ENCODE assay signal across 15 cellular contexts in genomic region chr5:122310886-122311285, GRCh38. TPM values are rescaled to one million over a fixed set of nuclear protein-coding genes. Genes with fewer than 3 reads are reported as not detected.
DNase-seq lines count a peak whose midpoint lies in the region; ATAC-seq, FAIRE-seq and TF ChIP-seq lines count a peak whose summit lies in the region.
"Had no signal": no experiment of that assay in that cellular context is flagged by ENCODE, and none has a peak within 500 bp of the region (broad histone marks: within the 10 kb centered on the region; RNA-seq: fewer than 3 reads in every experiment).

No MANE protein-coding gene starts in this region.

- no peak for TF ChIP-seq POLR2A in endothelial cell of umbilical vein (IDR thresholded peaks at IDR 0.05; ENCODE audit: low read depth, low read length)
- TF ChIP-seq POLR2A in H54 (IDR thresholded peaks at IDR 0.05; ENCODE audit: low read depth, low read length), result no peak

- no peak for FAIRE-seq in endothelial cell of umbilical vein (lab: Jason Lieb, UNC)
- FAIRE-seq in H54 (lab: Jason Lieb, UNC), result no peak
- FAIRE-seq: HTR-8/SVneo had no signal

- CTCF ChIA-PET in endothelial cell of umbilical vein (lab: Charles Lee), result interaction anchor here (0.6 kb wide), 1 partner anchor 10 kb away, joined by 3 read pairs; no protein-coding TSS in a partner anchor

- peak overlapping the region; percentile 64 for H2AFZ ChIP-seq in endothelial cell of umbilical vein (ENCODE audit: low read depth, low read length)
- H2AFZ ChIP-seq in neural cell (ENCODE audit: low read depth, low read length), result no peak overlapping the region

- dilution Hi-C loops in endothelial cell of umbilical vein (cut with MboI; ENCODE audit: extremely low pct_ligation_motif_present, low sequenced_read_pairs), result no loop called here

- DNase-seq in Right ventricle myocardium inferior (ENCODE audit: missing footprints), result no peak
- DNase-seq in cardiac septum (ENCODE audit: low spot score), result no peak
- peak; percentile 48 for DNase-seq in endothelial cell of umbilical vein (ENCODE audit: low read depth, low spot score)
- no peak for DNase-seq in stimulated activated CD4-positive, alpha-beta T cell treated with anti-CD3 and anti-CD28 coated beads, Interleukin-1b, Interleukin-23, amount 100 ng/mL, for 48 hours
- DNase-seq in H54 (ENCODE audit: insufficient read length, low spot score), result no peak
- DNase-seq: activated CD8-positive, alpha-beta memory T cell treated with anti-CD3 and anti-CD28 coated beads, Interleukin-2, amount 10 ng/mL, durations not matched to agents 7 days and 5 days; GDM1; naive thymus-derived CD8-positive, alpha-beta T cell; NCI-H187 treated with DMSO at 0.1 percent for 48 hours; stimulated activated naive B cell treated with anti-CD40 and anti-IgM and Interleukin-4, amounts not matched to agents 10 μg/mL and 1 μg/mL and 100 μg/mL, for 72 hours had no signal

- H3K4me1 ChIP-seq in endothelial cell of umbilical vein (ENCODE audit: control insufficient read depth, extremely low read depth, insufficient read depth, low read length), result peaks cover 25% of the 10 kb centered on the region

- H3K27me3 ChIP-seq in endothelial cell of umbilical vein (ENCODE audit: control insufficient read depth in 2 of 2, insufficient read depth in 2 of 2, low read length in 2 of 2), result no peaks in the 10 kb centered on the region
- H3K27me3 ChIP-seq in neural cell (ENCODE audit: insufficient read depth, low read depth, low read length), result no peaks in the 10 kb centered on the region

- TF ChIP-seq EP300 in neural cell (conservative IDR thresholded peaks at IDR 0.05; ENCODE audit: poor library complexity, severe bottlenecking), result no peak

- intact Hi-C loops in Right ventricle myocardium inferior (cut with DNase I) (no loop called here), cardiac septum (cut with DNase I) (no loop called here), endothelial cell of umbilical vein (cut with micrococcal nuclease) (loop anchor here (5.0 to 10.0 kb wide), 2 partner anchors 344 to 724 kb away; partner anchors contain the start of gene PPIC)

- no peaks in the 10 kb centered on the region for H4K20me1 ChIP-seq in endothelial cell of umbilical vein (replicated peaks; ENCODE audit: control insufficient read depth, extremely low read depth, insufficient read depth, low read length)
- H4K20me1 ChIP-seq in neural cell (ENCODE audit: insufficient read depth), result no peaks in the 10 kb centered on the region

- no TSS peak for BruUV-seq in endothelial cell of umbilical vein (replicated peaks; lab: Mats Ljungman, UMichigan)

- H3K9me2 ChIP-seq in neural cell (ENCODE audit: insufficient read depth, low read length), result no peaks in the 10 kb centered on the region

- H3K9me1 ChIP-seq in endothelial cell of umbilical vein (replicated peaks; ENCODE audit: control insufficient read depth, extremely low read depth, insufficient read depth, low read length), result no peaks in the 10 kb centered on the region

- H3K9me3 ChIP-seq in endothelial cell of umbilical vein (replicated peaks; ENCODE audit: control insufficient read depth, insufficient read depth, low read length) (no peaks in the 10 kb centered on the region), neural cell (ENCODE audit: low read length) (no peaks in the 10 kb centered on the region)

- H3K4me3 ChIP-seq in endothelial cell of umbilical vein (replicated peaks in 1 of 3; ENCODE audit: insufficient read depth in 1 of 3, low read depth in 1 of 3, low read length in 3 of 3) (peak overlapping the region in 1 of 3 experiments; percentile 59), neural cell (ENCODE audit: low read length) (peak overlapping the region; percentile 68)

- TF ChIP-seq RAD21 in neural cell (conservative IDR thresholded peaks at IDR 0.05), result no peak

- TF ChIP-seq CTCF in endothelial cell of umbilical vein (IDR thresholded peaks at IDR 0.05; ENCODE audit: extremely low read depth in 1 of 2, insufficient read depth in 1 of 2, low read depth in 1 of 2, low read length in 2 of 2) (no peak), neural cell (IDR thresholded peaks at IDR 0.05; ENCODE audit: poor library complexity, severe bottlenecking) (no peak)

- H3K27ac ChIP-seq in endothelial cell of umbilical vein (ENCODE audit: insufficient read depth, low read depth, low read length), result no peak overlapping the region
- no peak overlapping the region for H3K27ac ChIP-seq in neural cell (ENCODE audit: low read length)
- H3K27ac ChIP-seq: epithelial cell of prostate had no signal

- no peaks in the 10 kb centered on the region for H3K79me2 ChIP-seq in endothelial cell of umbilical vein (ENCODE audit: control insufficient read depth, insufficient read depth, low read length)
- peaks cover 27% of the 10 kb centered on the region for H3K79me2 ChIP-seq in neural cell (replicated peaks; ENCODE audit: insufficient read depth, low read length)

- H3F3A ChIP-seq in neural cell (ENCODE audit: insufficient read depth, low read length, poor library complexity, severe bottlenecking), result peaks cover 4% of the 10 kb centered on the region

- H3K4me2 ChIP-seq in endothelial cell of umbilical vein (ENCODE audit: insufficient read depth, low read length) (no peak overlapping the region), neural cell (ENCODE audit: low read length) (no peak overlapping the region)

- H3K36me3 ChIP-seq in endothelial cell of umbilical vein (ENCODE audit: control insufficient read depth in 2 of 2, extremely low read depth in 1 of 2, insufficient read depth in 2 of 2, low read length in 2 of 2) (no peaks in the 10 kb centered on the region), neural cell (ENCODE audit: insufficient read depth, low read length) (no peaks in the 10 kb centered on the region)

- POLR2A ChIA-PET in endothelial cell of umbilical vein (lab: Charles Lee), result interaction anchor here (0.6 kb wide), 1 partner anchor 1739 kb away, joined by 3 read pairs; no protein-coding TSS in a partner anchor

- no peak overlapping the region for H3K9ac ChIP-seq in endothelial cell of umbilical vein (replicated peaks; ENCODE audit: extremely low read depth, insufficient read depth, low read length)
- H3K9ac ChIP-seq in neural cell (ENCODE audit: low read length), result no peak overlapping the region

- ATAC-seq in Right ventricle myocardium inferior (peak; percentile 35), HG03025 (IDR thresholded peaks at IDR 0.05; ENCODE audit: low FRiP score, unreplicated experiment) (no peak), GM21367 (IDR thresholded peaks at IDR 0.05; ENCODE audit: unreplicated experiment) (no peak)
- ATAC-seq: activated CD8-positive, alpha-beta memory T cell treated with anti-CD3 and anti-CD28 coated beads, Interleukin-2, amount 10 ng/mL, durations not matched to agents 7 days and 5 days; naive thymus-derived CD8-positive, alpha-beta T cell had no signal

TF ChIP-seq in endothelial cell of umbilical vein, 7 proteins besides CTCF, POLR2A, EP300 and RAD21:
- no peak for TF ChIP-seq POLR2AphosphoS5 (IDR thresholded peaks at IDR 0.05; ENCODE audit: insufficient read depth, low read depth, low read length)
- TF ChIP-seq MYC (IDR thresholded peaks at IDR 0.05; ENCODE audit: low read depth, low read length), result no peak
- no peak for TF ChIP-seq EZH2 (IDR thresholded peaks at IDR 0.05; ENCODE audit: borderline replicate concordance, low read depth, low read length, severe bottlenecking)
- no peak for TF ChIP-seq FOS (IDR thresholded peaks at IDR 0.05; ENCODE audit: borderline replicate concordance, insufficient read depth, low read length)
- no peak for TF ChIP-seq GATA2 (IDR thresholded peaks at IDR 0.05; ENCODE audit: insufficient read depth, insufficient read length, low read depth, low read length)
- no peak for TF ChIP-seq MAX (IDR thresholded peaks at IDR 0.05; ENCODE audit: insufficient read depth, insufficient read length)
- no peak for TF ChIP-seq JUN (IDR thresholded peaks at IDR 0.05; ENCODE audit: borderline replicate concordance, insufficient read depth, insufficient read length, low read depth)

TF ChIP-seq in neural cell, 6 proteins besides CTCF, POLR2A, EP300 and RAD21 (continues in another document):
- TF ChIP-seq MXI1 (conservative IDR thresholded peaks at IDR 0.05; ENCODE audit: poor library complexity, severe bottlenecking), result no peak
- no peak for TF ChIP-seq REST (IDR thresholded peaks at IDR 0.05; ENCODE audit: borderline replicate concordance)
- TF ChIP-seq POLR2AphosphoS5 (IDR thresholded peaks at IDR 0.05), result no peak

RNA-seq across cellular contexts. Expression of gene SNCAIP, which starts 1.2 kb away (rescaled TPM):
- total RNA-seq in Right ventricle myocardium inferior (1.7 TPM), cardiac septum (1.3 TPM), endothelial cell of umbilical vein (35.9 and 42.0 TPM in 2 replicates)
- polyA plus RNA-seq in endothelial cell of umbilical vein (12.0 and 13.1 TPM in 2 replicates), neural cell (25.6 and 29.9 TPM in 2 replicates)
- polyA plus RNA-seq in endothelial cell of umbilical vein (2011; cell fraction: cytosol; rRNA removed), result 11.0 and 12.7 TPM in 2 replicates
- 68.8 and 74.4 TPM in 2 replicates for polyA plus RNA-seq in endothelial cell of umbilical vein (2011; cell fraction: nucleus; rRNA removed)
- 1.0 and 2.6 TPM in 2 replicates for polyA plus RNA-seq in endothelial cell of umbilical vein (2012)
- polyA minus RNA-seq in endothelial cell of umbilical vein (32.4 and 36.1 TPM in 2 replicates), neural cell (64.0 and 71.0 TPM in 2 replicates)
- polyA minus RNA-seq in endothelial cell of umbilical vein (2011; cell fraction: cytosol; rRNA and poly(A)+ RNA removed), result not detected
- polyA minus RNA-seq in endothelial cell of umbilical vein (2011; cell fraction: nucleus; rRNA and poly(A)+ RNA removed), result 69.7 and 76.6 TPM in 2 replicates
- total RNA-seq: activated CD8-positive, alpha-beta memory T cell treated with anti-CD3 and anti-CD28 coated beads, Interleukin-2, amount 10 ng/mL, durations not matched to agents 7 days and 5 days; naive thymus-derived CD8-positive, alpha-beta T cell had no signal
- polyA plus RNA-seq: naive thymus-derived CD8-positive, alpha-beta T cell had no signal

Comparison
In these comparisons a context has a peak if more than half of its experiments do, and no peak if none do; other contexts are left out.
1. RNA of gene SNCAIP, which starts 1.2 kb away (total RNA-seq): 35.9 to 42.0 TPM in endothelial cell of umbilical vein; 1.7 TPM in Right ventricle myocardium inferior (single experiment) and 1.3 TPM in cardiac septum (single experiment); every median in the first group is over 10 times any median in the second.